In genomic region chr11:17532814-17533213, GRCh38 we compare ENCODE assay signal across 1 cellular context.
TF ChIP-seq lines count a peak whose summit lies in the region.

No MANE protein-coding gene starts in this region.

TF ChIP-seq in HepG2, 621 proteins besides CTCF, POLR2A, EP300 and RAD21:
- TF ChIP-seq ZSCAN22 (CRISPR knock-in tag; IDR thresholded peaks at IDR 0.05) (peak; percentile 98), ZNF83 (CRISPR knock-in tag; IDR thresholded peaks at IDR 0.05; ENCODE audit: borderline replicate concordance) (no peak), ZFP41 (CRISPR knock-in tag; IDR thresholded peaks at IDR 0.05; ENCODE audit: borderline replicate concordance) (no peak), ZFP36 (IDR thresholded peaks at IDR 0.05; ENCODE audit: borderline replicate concordance, low read depth, low read length, partially characterized antibody) (peak; percentile 70), ZBTB7B (CRISPR knock-in tag; IDR thresholded peaks at IDR 0.05) (no peak), BCL6 (CRISPR knock-in tag; IDR thresholded peaks at IDR 0.05) (peak; percentile 50; the same call in 1 of the 2 replicates), KAT7 (CRISPR knock-in tag; IDR thresholded peaks at IDR 0.05; ENCODE audit: borderline replicate concordance) (no peak), ZFAT (CRISPR knock-in tag; conservative IDR thresholded peaks at IDR 0.05) (no peak), RFXAP (CRISPR knock-in tag; IDR thresholded peaks at IDR 0.05; ENCODE audit: borderline replicate concordance) (no peak), MXI1 (IDR thresholded peaks at IDR 0.05; ENCODE audit: borderline replicate concordance, low read depth, low read length) (no peak)
